1 cellular context compared by ENCODE assay signal in genomic region chr16:87335968-87336849, GRCh38.
TF ChIP-seq lines count a peak whose summit lies in the region.

No MANE protein-coding gene starts in this region.

TF ChIP-seq in WTC11, 78 proteins besides CTCF, POLR2A, EP300 and RAD21 (continued from another document):
- no peak for TF ChIP-seq ARID4B (CRISPR knock-in tag; IDR thresholded peaks at IDR 0.05; ENCODE audit: borderline replicate concordance)
- no peak for TF ChIP-seq ATF2 (CRISPR knock-in tag; IDR thresholded peaks at IDR 0.05; ENCODE audit: borderline replicate concordance, low read depth)
- TF ChIP-seq FOXP4 (CRISPR knock-in tag; IDR thresholded peaks at IDR 0.05), result no peak
- TF ChIP-seq FOXK1 (CRISPR knock-in tag; IDR thresholded peaks at IDR 0.05), result no peak
- no peak for TF ChIP-seq ERG (CRISPR knock-in tag; IDR thresholded peaks at IDR 0.05)
- no peak for TF ChIP-seq SOX15 (CRISPR knock-in tag; IDR thresholded peaks at IDR 0.05)
- TF ChIP-seq ZSCAN18 (CRISPR knock-in tag; IDR thresholded peaks at IDR 0.05), result no peak
- no peak for TF ChIP-seq TP53 (CRISPR knock-in tag; IDR thresholded peaks at IDR 0.05)
TF ChIP-seq in WTC11: peak in this region for 0.
